In genomic region chr4:53582194-53582593, GRCh38 we compare ENCODE assay signal across 1 cellular context.
TF ChIP-seq lines count a peak whose summit lies in the region.

No MANE protein-coding gene starts in this region.

TF ChIP-seq in HepG2, 621 proteins besides CTCF, POLR2A, EP300 and RAD21 (continued from another document and continues in another):
- peak; percentile 41; the same call in 1 of the 2 replicates for TF ChIP-seq SKIL (CRISPR knock-in tag; IDR thresholded peaks at IDR 0.05; ENCODE audit: borderline replicate concordance)
- TF ChIP-seq TRIM24 (CRISPR knock-in tag; IDR thresholded peaks at IDR 0.05) = no peak
- no peak for TF ChIP-seq SRF (IDR thresholded peaks at IDR 0.05; ENCODE audit: low read depth, low read length)
- TF ChIP-seq HMGXB3 (CRISPR knock-in tag; IDR thresholded peaks at IDR 0.05; ENCODE audit: borderline replicate concordance) = no peak
- no peak for TF ChIP-seq MXI1 (IDR thresholded peaks at IDR 0.05; ENCODE audit: borderline replicate concordance, low read depth, low read length)
- TF ChIP-seq PHF21A (CRISPR knock-in tag; IDR thresholded peaks at IDR 0.05) = peak; percentile 50
- TF ChIP-seq KIAA2018 (CRISPR knock-in tag; IDR thresholded peaks at IDR 0.05; ENCODE audit: borderline replicate concordance) = no peak
- TF ChIP-seq, protein P1, sequence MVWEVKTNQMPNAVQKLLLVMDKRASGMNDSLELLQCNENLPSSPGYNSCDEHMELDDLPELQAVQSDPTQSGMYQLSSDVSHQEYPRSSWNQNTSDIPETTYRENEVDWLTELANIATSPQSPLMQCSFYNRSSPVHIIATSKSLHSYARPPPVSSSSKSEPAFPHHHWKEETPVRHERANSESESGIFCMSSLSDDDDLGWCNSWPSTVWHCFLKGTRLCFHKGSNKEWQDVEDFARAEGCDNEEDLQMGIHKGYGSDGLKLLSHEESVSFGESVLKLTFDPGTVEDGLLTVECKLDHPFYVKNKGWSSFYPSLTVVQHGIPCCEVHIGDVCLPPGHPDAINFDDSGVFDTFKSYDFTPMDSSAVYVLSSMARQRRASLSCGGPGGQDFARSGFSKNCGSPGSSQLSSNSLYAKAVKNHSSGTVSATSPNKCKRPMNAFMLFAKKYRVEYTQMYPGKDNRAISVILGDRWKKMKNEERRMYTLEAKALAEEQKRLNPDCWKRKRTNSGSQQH (CRISPR knock-in tag; IDR thresholded peaks at IDR 0.05; ENCODE audit: low read depth) = no peak
- TF ChIP-seq, protein P2, sequence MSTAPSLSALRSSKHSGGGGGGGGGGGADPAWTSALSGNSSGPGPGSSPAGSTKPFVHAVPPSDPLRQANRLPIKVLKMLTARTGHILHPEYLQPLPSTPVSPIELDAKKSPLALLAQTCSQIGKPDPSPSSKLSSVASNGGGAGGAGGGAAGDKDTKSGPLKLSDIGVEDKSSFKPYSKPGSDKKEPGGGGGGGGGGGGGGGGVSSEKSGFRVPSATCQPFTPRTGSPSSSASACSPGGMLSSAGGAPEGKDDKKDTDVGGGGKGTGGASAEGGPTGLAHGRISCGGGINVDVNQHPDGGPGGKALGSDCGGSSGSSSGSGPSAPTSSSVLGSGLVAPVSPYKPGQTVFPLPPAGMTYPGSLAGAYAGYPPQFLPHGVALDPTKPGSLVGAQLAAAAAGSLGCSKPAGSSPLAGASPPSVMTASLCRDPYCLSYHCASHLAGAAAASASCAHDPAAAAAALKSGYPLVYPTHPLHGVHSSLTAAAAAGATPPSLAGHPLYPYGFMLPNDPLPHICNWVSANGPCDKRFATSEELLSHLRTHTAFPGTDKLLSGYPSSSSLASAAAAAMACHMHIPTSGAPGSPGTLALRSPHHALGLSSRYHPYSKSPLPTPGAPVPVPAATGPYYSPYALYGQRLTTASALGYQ (CRISPR knock-in tag; IDR thresholded peaks at IDR 0.05) = peak; percentile 65; the same call in 1 of the 2 replicates
- TF ChIP-seq SMARCC2 (IDR thresholded peaks at IDR 0.05) = no peak
- no peak for TF ChIP-seq ZNF143 (CRISPR knock-in tag; IDR thresholded peaks at IDR 0.05)
- TF ChIP-seq XBP1 (CRISPR knock-in tag; IDR thresholded peaks at IDR 0.05) = no peak
- no peak for TF ChIP-seq ETV6 (CRISPR knock-in tag; conservative IDR thresholded peaks at IDR 0.05)
- TF ChIP-seq, protein P3, sequence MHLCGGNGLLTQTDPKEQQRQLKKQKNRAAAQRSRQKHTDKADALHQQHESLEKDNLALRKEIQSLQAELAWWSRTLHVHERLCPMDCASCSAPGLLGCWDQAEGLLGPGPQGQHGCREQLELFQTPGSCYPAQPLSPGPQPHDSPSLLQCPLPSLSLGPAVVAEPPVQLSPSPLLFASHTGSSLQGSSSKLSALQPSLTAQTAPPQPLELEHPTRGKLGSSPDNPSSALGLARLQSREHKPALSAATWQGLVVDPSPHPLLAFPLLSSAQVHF (CRISPR knock-in tag; IDR thresholded peaks at IDR 0.05) = no peak
- TF ChIP-seq AHR (CRISPR knock-in tag; IDR thresholded peaks at IDR 0.05) = no peak
- TF ChIP-seq ZNF598 (CRISPR knock-in tag; IDR thresholded peaks at IDR 0.05; ENCODE audit: borderline replicate concordance) = no peak
- TF ChIP-seq ZBTB14 (CRISPR knock-in tag; IDR thresholded peaks at IDR 0.05) = no peak
- TF ChIP-seq SP140L (CRISPR knock-in tag; IDR thresholded peaks at IDR 0.05; ENCODE audit: borderline replicate concordance) = no peak
- TF ChIP-seq HNF4G (IDR thresholded peaks at IDR 0.05; ENCODE audit: borderline replicate concordance, low read depth, low read length) = no peak
- no peak for TF ChIP-seq HNF4G (CRISPR knock-in tag; IDR thresholded peaks at IDR 0.05; ENCODE audit: borderline replicate concordance, low read depth)
- TF ChIP-seq REL (CRISPR knock-in tag; conservative IDR thresholded peaks at IDR 0.05) = no peak
- TF ChIP-seq SRY (CRISPR knock-in tag; IDR thresholded peaks at IDR 0.05) = no peak
- TF ChIP-seq, protein P4, sequence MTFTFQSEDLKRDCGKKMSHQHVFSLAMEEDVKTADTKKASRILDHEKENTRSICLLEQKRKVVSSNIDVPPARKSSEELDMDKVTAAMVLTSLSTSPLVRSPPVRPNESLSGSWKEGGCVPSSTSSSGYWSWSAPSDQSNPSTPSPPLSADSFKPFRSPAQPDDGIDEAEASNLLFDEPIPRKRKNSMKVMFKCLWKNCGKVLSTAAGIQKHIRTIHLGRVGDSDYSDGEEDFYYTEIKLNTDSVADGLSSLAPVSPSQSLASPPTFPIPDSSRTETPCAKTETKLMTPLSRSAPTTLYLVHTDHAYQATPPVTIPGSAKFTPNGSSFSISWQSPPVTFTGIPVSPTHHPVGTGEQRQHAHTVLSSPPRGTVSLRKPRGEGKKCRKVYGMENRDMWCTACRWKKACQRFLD (CRISPR knock-in tag; IDR thresholded peaks at IDR 0.05; ENCODE audit: borderline replicate concordance) = no peak
- no peak for TF ChIP-seq KDM2A (CRISPR knock-in tag; IDR thresholded peaks at IDR 0.05; ENCODE audit: borderline replicate concordance, low read depth)
- TF ChIP-seq ZNF234 (CRISPR knock-in tag; conservative IDR thresholded peaks at IDR 0.05) = no peak
- TF ChIP-seq ZNF251 (CRISPR knock-in tag; IDR thresholded peaks at IDR 0.05) = no peak
- TF ChIP-seq ERF (CRISPR knock-in tag; IDR thresholded peaks at IDR 0.05) = no peak; the same call in 1 of the 2 replicates
- TF ChIP-seq KDM1A (CRISPR knock-in tag; IDR thresholded peaks at IDR 0.05) = no peak
- TF ChIP-seq IKZF4 (CRISPR knock-in tag; IDR thresholded peaks at IDR 0.05; ENCODE audit: borderline replicate concordance, low read depth, not compliant biosample characterization) = no peak
- TF ChIP-seq, protein P5, sequence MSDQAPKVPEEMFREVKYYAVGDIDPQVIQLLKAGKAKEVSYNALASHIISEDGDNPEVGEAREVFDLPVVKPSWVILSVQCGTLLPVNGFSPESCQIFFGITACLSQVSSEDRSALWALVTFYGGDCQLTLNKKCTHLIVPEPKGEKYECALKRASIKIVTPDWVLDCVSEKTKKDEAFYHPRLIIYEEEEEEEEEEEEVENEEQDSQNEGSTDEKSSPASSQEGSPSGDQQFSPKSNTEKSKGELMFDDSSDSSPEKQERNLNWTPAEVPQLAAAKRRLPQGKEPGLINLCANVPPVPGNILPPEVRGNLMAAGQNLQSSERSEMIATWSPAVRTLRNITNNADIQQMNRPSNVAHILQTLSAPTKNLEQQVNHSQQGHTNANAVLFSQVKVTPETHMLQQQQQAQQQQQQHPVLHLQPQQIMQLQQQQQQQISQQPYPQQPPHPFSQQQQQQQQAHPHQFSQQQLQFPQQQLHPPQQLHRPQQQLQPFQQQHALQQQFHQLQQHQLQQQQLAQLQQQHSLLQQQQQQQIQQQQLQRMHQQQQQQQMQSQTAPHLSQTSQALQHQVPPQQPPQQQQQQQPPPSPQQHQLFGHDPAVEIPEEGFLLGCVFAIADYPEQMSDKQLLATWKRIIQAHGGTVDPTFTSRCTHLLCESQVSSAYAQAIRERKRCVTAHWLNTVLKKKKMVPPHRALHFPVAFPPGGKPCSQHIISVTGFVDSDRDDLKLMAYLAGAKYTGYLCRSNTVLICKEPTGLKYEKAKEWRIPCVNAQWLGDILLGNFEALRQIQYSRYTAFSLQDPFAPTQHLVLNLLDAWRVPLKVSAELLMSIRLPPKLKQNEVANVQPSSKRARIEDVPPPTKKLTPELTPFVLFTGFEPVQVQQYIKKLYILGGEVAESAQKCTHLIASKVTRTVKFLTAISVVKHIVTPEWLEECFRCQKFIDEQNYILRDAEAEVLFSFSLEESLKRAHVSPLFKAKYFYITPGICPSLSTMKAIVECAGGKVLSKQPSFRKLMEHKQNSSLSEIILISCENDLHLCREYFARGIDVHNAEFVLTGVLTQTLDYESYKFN (CRISPR knock-in tag; conservative IDR thresholded peaks at IDR 0.05) = peak; percentile 86
- TF ChIP-seq WIZ (CRISPR knock-in tag; IDR thresholded peaks at IDR 0.05) = no peak
